ENCODE assay signal across 2 cellular contexts in the genomic region with DNA sequence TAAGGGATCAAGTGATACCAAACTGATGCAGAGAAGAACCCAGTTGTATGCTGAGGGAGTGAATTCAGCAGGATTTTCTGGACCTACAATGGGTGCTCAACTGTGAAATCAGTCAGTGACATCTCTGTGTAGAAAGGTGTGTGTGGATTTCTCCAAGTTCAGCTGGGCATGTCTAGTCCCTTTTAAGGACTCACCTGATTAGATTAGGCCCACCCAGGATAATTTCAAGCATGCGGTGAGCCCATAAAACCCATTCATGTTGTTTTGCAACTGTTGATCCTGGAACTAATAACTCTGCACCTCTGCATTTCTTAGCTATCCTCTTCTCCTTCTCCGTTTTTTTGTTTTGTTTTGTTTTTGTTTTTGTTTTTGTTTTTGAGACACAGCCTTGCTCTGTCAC.
TF ChIP-seq lines count a peak whose summit lies in the region.

No MANE protein-coding gene starts in this region.

TF ChIP-seq in SK-N-SH treated with all-trans-retinoic acid at 6 μM for 48 hours, 23 proteins besides CTCF, POLR2A, EP300 and RAD21:
- TF ChIP-seq, protein P1, sequence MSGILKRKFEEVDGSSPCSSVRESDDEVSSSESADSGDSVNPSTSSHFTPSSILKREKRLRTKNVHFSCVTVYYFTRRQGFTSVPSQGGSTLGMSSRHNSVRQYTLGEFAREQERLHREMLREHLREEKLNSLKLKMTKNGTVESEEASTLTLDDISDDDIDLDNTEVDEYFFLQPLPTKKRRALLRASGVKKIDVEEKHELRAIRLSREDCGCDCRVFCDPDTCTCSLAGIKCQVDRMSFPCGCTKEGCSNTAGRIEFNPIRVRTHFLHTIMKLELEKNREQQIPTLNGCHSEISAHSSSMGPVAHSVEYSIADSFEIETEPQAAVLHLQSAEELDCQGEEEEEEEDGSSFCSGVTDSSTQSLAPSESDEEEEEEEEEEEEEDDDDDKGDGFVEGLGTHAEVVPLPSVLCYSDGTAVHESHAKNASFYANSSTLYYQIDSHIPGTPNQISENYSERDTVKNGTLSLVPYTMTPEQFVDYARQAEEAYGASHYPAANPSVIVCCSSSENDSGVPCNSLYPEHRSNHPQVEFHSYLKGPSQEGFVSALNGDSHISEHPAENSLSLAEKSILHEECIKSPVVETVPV (CRISPR knock-in tag; IDR thresholded peaks at IDR 0.05) = no peak
- TF ChIP-seq, protein P2, sequence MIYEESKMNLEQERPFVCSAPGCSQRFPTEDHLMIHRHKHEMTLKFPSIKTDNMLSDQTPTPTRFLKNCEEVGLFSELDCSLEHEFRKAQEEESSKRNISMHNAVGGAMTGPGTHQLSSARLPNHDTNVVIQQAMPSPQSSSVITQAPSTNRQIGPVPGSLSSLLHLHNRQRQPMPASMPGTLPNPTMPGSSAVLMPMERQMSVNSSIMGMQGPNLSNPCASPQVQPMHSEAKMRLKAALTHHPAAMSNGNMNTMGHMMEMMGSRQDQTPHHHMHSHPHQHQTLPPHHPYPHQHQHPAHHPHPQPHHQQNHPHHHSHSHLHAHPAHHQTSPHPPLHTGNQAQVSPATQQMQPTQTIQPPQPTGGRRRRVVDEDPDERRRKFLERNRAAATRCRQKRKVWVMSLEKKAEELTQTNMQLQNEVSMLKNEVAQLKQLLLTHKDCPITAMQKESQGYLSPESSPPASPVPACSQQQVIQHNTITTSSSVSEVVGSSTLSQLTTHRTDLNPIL (CRISPR knock-in tag; IDR thresholded peaks at IDR 0.05; ENCODE audit: low read depth) = no peak

TF ChIP-seq in WTC11, 78 proteins besides CTCF, POLR2A, EP300 and RAD21 (continued from another document):
- TF ChIP-seq ZNF219 (CRISPR knock-in tag; IDR thresholded peaks at IDR 0.05; ENCODE audit: borderline replicate concordance) (no peak), ZNF138 (CRISPR knock-in tag; conservative IDR thresholded peaks at IDR 0.05) (no peak), ZBTB21 (CRISPR knock-in tag; IDR thresholded peaks at IDR 0.05; ENCODE audit: borderline replicate concordance) (no peak), RORB (CRISPR knock-in tag; IDR thresholded peaks at IDR 0.05) (no peak), ZNF263 (CRISPR knock-in tag; IDR thresholded peaks at IDR 0.05; ENCODE audit: low read depth) (no peak), NFYB (CRISPR knock-in tag; conservative IDR thresholded peaks at IDR 0.05; ENCODE audit: low read depth) (no peak), SP1 (CRISPR knock-in tag; conservative IDR thresholded peaks at IDR 0.05) (no peak), NR3C1 (CRISPR knock-in tag; conservative IDR thresholded peaks at IDR 0.05; ENCODE audit: low read depth) (no peak), ATF1 (CRISPR knock-in tag; IDR thresholded peaks at IDR 0.05) (no peak), GTF2I (CRISPR knock-in tag; conservative IDR thresholded peaks at IDR 0.05) (no peak)
- TF ChIP-seq, protein P3, sequence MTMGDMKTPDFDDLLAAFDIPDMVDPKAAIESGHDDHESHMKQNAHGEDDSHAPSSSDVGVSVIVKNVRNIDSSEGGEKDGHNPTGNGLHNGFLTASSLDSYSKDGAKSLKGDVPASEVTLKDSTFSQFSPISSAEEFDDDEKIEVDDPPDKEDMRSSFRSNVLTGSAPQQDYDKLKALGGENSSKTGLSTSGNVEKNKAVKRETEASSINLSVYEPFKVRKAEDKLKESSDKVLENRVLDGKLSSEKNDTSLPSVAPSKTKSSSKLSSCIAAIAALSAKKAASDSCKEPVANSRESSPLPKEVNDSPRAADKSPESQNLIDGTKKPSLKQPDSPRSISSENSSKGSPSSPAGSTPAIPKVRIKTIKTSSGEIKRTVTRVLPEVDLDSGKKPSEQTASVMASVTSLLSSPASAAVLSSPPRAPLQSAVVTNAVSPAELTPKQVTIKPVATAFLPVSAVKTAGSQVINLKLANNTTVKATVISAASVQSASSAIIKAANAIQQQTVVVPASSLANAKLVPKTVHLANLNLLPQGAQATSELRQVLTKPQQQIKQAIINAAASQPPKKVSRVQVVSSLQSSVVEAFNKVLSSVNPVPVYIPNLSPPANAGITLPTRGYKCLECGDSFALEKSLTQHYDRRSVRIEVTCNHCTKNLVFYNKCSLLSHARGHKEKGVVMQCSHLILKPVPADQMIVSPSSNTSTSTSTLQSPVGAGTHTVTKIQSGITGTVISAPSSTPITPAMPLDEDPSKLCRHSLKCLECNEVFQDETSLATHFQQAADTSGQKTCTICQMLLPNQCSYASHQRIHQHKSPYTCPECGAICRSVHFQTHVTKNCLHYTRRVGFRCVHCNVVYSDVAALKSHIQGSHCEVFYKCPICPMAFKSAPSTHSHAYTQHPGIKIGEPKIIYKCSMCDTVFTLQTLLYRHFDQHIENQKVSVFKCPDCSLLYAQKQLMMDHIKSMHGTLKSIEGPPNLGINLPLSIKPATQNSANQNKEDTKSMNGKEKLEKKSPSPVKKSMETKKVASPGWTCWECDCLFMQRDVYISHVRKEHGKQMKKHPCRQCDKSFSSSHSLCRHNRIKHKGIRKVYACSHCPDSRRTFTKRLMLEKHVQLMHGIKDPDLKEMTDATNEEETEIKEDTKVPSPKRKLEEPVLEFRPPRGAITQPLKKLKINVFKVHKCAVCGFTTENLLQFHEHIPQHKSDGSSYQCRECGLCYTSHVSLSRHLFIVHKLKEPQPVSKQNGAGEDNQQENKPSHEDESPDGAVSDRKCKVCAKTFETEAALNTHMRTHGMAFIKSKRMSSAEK (CRISPR knock-in tag; IDR thresholded peaks at IDR 0.05; ENCODE audit: borderline replicate concordance) = no peak
- TF ChIP-seq, protein P4, sequence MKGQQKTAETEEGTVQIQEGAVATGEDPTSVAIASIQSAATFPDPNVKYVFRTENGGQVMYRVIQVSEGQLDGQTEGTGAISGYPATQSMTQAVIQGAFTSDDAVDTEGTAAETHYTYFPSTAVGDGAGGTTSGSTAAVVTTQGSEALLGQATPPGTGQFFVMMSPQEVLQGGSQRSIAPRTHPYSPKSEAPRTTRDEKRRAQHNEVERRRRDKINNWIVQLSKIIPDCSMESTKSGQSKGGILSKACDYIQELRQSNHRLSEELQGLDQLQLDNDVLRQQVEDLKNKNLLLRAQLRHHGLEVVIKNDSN (CRISPR knock-in tag; IDR thresholded peaks at IDR 0.05) = no peak
- TF ChIP-seq, protein P5, sequence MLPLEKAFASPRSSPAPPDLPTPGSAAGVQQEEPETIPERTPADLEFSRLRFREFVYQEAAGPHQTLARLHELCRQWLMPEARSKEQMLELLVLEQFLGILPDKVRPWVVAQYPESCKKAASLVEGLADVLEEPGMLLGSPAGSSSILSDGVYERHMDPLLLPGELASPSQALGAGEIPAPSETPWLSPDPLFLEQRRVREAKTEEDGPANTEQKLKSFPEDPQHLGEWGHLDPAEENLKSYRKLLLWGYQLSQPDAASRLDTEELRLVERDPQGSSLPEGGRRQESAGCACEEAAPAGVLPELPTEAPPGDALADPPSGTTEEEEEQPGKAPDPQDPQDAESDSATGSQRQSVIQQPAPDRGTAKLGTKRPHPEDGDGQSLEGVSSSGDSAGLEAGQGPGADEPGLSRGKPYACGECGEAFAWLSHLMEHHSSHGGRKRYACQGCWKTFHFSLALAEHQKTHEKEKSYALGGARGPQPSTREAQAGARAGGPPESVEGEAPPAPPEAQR (CRISPR knock-in tag; IDR thresholded peaks at IDR 0.05) = no peak
- TF ChIP-seq, protein P6, sequence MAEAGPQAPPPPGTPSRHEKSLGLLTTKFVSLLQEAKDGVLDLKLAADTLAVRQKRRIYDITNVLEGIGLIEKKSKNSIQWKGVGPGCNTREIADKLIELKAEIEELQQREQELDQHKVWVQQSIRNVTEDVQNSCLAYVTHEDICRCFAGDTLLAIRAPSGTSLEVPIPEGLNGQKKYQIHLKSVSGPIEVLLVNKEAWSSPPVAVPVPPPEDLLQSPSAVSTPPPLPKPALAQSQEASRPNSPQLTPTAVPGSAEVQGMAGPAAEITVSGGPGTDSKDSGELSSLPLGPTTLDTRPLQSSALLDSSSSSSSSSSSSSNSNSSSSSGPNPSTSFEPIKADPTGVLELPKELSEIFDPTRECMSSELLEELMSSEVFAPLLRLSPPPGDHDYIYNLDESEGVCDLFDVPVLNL (CRISPR knock-in tag; IDR thresholded peaks at IDR 0.05; ENCODE audit: borderline replicate concordance, low read depth) = no peak
- TF ChIP-seq, protein P7, sequence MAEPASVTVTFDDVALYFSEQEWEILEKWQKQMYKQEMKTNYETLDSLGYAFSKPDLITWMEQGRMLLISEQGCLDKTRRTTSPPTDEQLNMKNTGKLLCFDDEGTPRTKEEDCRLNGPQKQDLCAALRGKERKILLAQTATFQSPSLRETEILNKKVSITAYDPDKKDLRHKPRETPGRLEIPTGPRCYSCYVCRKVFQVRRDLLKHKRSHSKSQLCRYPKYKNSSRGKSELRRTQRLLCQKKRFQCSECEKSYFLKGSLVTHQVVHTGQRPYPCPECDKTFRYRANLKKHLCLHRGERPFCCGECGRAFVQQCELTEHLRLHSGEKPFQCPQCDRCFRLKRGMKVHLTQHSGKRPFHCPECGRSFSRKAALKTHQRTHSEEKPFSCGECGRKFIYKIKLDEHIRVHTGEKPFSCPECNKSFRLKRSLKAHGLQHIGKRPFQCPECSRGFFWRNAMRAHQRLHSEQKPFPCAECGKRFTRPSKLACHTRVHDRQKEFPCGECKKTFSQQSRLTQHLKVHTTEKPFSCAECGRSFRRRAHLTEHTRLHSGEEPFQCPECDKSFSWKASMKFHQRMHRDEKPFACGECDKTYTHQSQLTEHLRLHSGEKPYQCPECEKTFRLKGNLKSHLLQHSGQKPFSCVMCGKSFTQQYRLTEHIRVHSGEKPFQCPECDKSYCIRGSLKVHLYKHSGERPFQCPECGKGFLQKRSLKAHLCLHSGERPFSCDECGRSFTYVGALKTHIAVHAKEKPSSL (CRISPR knock-in tag; conservative IDR thresholded peaks at IDR 0.05) = no peak
- TF ChIP-seq, protein P8, sequence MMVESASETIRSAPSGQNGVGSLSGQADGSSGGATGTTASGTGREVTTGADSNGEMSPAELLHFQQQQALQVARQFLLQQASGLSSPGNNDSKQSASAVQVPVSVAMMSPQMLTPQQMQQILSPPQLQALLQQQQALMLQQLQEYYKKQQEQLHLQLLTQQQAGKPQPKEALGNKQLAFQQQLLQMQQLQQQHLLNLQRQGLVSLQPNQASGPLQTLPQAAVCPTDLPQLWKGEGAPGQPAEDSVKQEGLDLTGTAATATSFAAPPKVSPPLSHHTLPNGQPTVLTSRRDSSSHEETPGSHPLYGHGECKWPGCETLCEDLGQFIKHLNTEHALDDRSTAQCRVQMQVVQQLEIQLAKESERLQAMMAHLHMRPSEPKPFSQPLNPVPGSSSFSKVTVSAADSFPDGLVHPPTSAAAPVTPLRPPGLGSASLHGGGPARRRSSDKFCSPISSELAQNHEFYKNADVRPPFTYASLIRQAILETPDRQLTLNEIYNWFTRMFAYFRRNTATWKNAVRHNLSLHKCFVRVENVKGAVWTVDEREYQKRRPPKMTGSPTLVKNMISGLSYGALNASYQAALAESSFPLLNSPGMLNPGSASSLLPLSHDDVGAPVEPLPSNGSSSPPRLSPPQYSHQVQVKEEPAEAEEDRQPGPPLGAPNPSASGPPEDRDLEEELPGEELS (CRISPR knock-in tag; IDR thresholded peaks at IDR 0.05) = no peak
